In genomic region chr2:3126686-3127278, GRCh38 we compare ENCODE assay signal across 16 cellular contexts.
DNase-seq lines count a peak whose midpoint lies in the region; ATAC-seq, FAIRE-seq and TF ChIP-seq lines count a peak whose summit lies in the region.
"Had no signal": no experiment of that assay in that cellular context is flagged by ENCODE, and none has a peak within 500 bp of the region (broad histone marks: within the 10 kb centered on the region; RNA-seq: fewer than 3 reads in every experiment).

No MANE protein-coding gene starts in this region.

- no peaks in the 10 kb centered on the region for H3K79me2 ChIP-seq in PC-3 (ENCODE audit: low read length)

- CTCF ChIA-PET in activated CD4-positive, alpha-beta memory T cell treated with anti-CD3 and anti-CD28 coated beads for 36 hours (lab: Charles Lee) = no interaction called here
- CTCF ChIA-PET in activated CD4-positive, alpha-beta memory T cell treated with anti-CD3 and anti-CD28 coated beads, Interleukin-2, amount 10 ng/mL, durations not matched to agents 7 days and 5 days (lab: Charles Lee) = no interaction called here
- CTCF ChIA-PET in PC-3 (lab: Charles Lee) = no interaction called here

- no TSS peak for BruUV-seq in PC-3 (replicated peaks; lab: Mats Ljungman, UMichigan)

- no peaks in the 10 kb centered on the region for H3K9me2 ChIP-seq in PC-3 (replicated peaks; ENCODE audit: low read length)

- no peaks in the 10 kb centered on the region for H3F3A ChIP-seq in PC-3 (ENCODE audit: low read length, unreplicated experiment)

- no peak for DNase-seq in activated CD4-positive, alpha-beta memory T cell treated with anti-CD3 and anti-CD28 coated beads for 36 hours
- no peak for DNase-seq in activated CD4-positive, alpha-beta memory T cell treated with anti-CD3 and anti-CD28 coated beads, Interleukin-2, amount 10 ng/mL, durations not matched to agents 7 days and 5 days
- no peak for DNase-seq in PC-3
- DNase-seq in fibroblast of pulmonary artery (ENCODE audit: low read depth) = peak; percentile 20
- no peak for DNase-seq in erythroblast (lab: John Stamatoyannopoulos, UW)
- no peak for DNase-seq in H54 (ENCODE audit: insufficient read length, low spot score)
- DNase-seq: ACHN; amygdala; DMS79 treated with DMSO at 0.1 percent for 48 hours; effector memory CD8-positive, alpha-beta T cell; mucosa of descending colon; NCI-H2029 treated with DMSO at 0.1 percent for 48 hours; small intestine; T1000 had no signal

- H3K9me3 Mint-ChIP-seq in activated CD4-positive, alpha-beta memory T cell treated with anti-CD3 and anti-CD28 coated beads for 36 hours = no peaks in the 10 kb centered on the region
- H3K9me3 Mint-ChIP-seq in activated CD4-positive, alpha-beta memory T cell treated with anti-CD3 and anti-CD28 coated beads, Interleukin-2, amount 10 ng/mL, durations not matched to agents 7 days and 5 days = no peaks in the 10 kb centered on the region
- H3K9me3 Mint-ChIP-seq: effector memory CD8-positive, alpha-beta T cell had no signal

- H3K4me3 Mint-ChIP-seq in activated CD4-positive, alpha-beta memory T cell treated with anti-CD3 and anti-CD28 coated beads for 36 hours = peak overlapping the region; percentile 8
- H3K4me3 Mint-ChIP-seq in activated CD4-positive, alpha-beta memory T cell treated with anti-CD3 and anti-CD28 coated beads, Interleukin-2, amount 10 ng/mL, durations not matched to agents 7 days and 5 days = no peak overlapping the region
- H3K4me3 Mint-ChIP-seq: effector memory CD8-positive, alpha-beta T cell had no signal

- peaks cover 1% of the 10 kb centered on the region for H3K27me3 Mint-ChIP-seq in activated CD4-positive, alpha-beta memory T cell treated with anti-CD3 and anti-CD28 coated beads for 36 hours
- H3K27me3 Mint-ChIP-seq in activated CD4-positive, alpha-beta memory T cell treated with anti-CD3 and anti-CD28 coated beads, Interleukin-2, amount 10 ng/mL, durations not matched to agents 7 days and 5 days = no peaks in the 10 kb centered on the region

- no peak for TF ChIP-seq EP300 in gastroesophageal sphincter (IDR thresholded peaks at IDR 0.05)

- no peak overlapping the region for H3K4me2 ChIP-seq in PC-3 (ENCODE audit: low read length)
- H3K4me2 ChIP-seq in skeletal muscle satellite cell (ENCODE audit: low read length) = peak overlapping the region; percentile 22

- H3K9ac ChIP-seq in PC-3 (ENCODE audit: low read length) = no peak overlapping the region
- no peak overlapping the region for H3K9ac ChIP-seq in skeletal muscle satellite cell (ENCODE audit: low read depth, low read length)

- no peak overlapping the region for H3K27ac Mint-ChIP-seq in activated CD4-positive, alpha-beta memory T cell treated with anti-CD3 and anti-CD28 coated beads for 36 hours
- H3K27ac Mint-ChIP-seq in activated CD4-positive, alpha-beta memory T cell treated with anti-CD3 and anti-CD28 coated beads, Interleukin-2, amount 10 ng/mL, durations not matched to agents 7 days and 5 days = no peak overlapping the region
- H3K27ac Mint-ChIP-seq: effector memory CD8-positive, alpha-beta T cell had no signal

- no peak overlapping the region for H3K4me3 ChIP-seq in PC-3 (ENCODE audit: low read length)
- no peak overlapping the region for H3K4me3 ChIP-seq in fibroblast of pulmonary artery (replicated peaks; ENCODE audit: low read depth, low read length)
- H3K4me3 ChIP-seq in skeletal muscle satellite cell (ENCODE audit: low read length) = no peak overlapping the region
- H3K4me3 ChIP-seq in gastroesophageal sphincter = no peak overlapping the region
- H3K4me3 ChIP-seq: mucosa of descending colon had no signal

- TF ChIP-seq CTCF in PC-3 (conservative IDR thresholded peaks at IDR 0.05; ENCODE audit: low read depth, low read length) (no peak), fibroblast of pulmonary artery (IDR thresholded peaks at IDR 0.05; ENCODE audit: low read length, missing control alignments) (no peak), gastroesophageal sphincter (IDR thresholded peaks at IDR 0.05) (no peak)

- H3K36me3 Mint-ChIP-seq in activated CD4-positive, alpha-beta memory T cell treated with anti-CD3 and anti-CD28 coated beads for 36 hours = no peaks in the 10 kb centered on the region
- H3K36me3 Mint-ChIP-seq in activated CD4-positive, alpha-beta memory T cell treated with anti-CD3 and anti-CD28 coated beads, Interleukin-2, amount 10 ng/mL, durations not matched to agents 7 days and 5 days (ENCODE audit: low read depth) = no peaks in the 10 kb centered on the region

- WGBS in gastroesophageal sphincter (ENCODE audit: low coverage in 1 of 2), 2 donors = 59 to 68% methylated on average over 6 to 10 of the region's 14 CpGs

- ATAC-seq in PC-3 = peak; percentile 24; the same call in 1 of the 2 replicates
- ATAC-seq in gastroesophageal sphincter = no peak
- ATAC-seq: mucosa of descending colon had no signal

- no peaks in the 10 kb centered on the region; the same call in 1 of the 2 replicates for H3K27me3 ChIP-seq in PC-3 (ENCODE audit: low read length)
- H3K27me3 ChIP-seq in skeletal muscle satellite cell (ENCODE audit: control insufficient read depth, insufficient read depth, low read length) = no peaks in the 10 kb centered on the region
- peaks cover 25% of the 10 kb centered on the region for H3K27me3 ChIP-seq in gastroesophageal sphincter

- intact Hi-C loops in activated CD4-positive, alpha-beta memory T cell treated with anti-CD3 and anti-CD28 coated beads for 36 hours (cut with micrococcal nuclease) = no loop called here
- intact Hi-C loops in PC-3 (cut with micrococcal nuclease) = no loop called here

- no peaks in the 10 kb centered on the region for H3K9me3 ChIP-seq in PC-3 (ENCODE audit: low read length)
- no peaks in the 10 kb centered on the region for H3K9me3 ChIP-seq in skeletal muscle satellite cell (replicated peaks; ENCODE audit: low read length)
- no peaks in the 10 kb centered on the region for H3K9me3 ChIP-seq in gastroesophageal sphincter
- H3K9me3 ChIP-seq: mucosa of descending colon had no signal

- no peak overlapping the region for H2AFZ ChIP-seq in PC-3 (ENCODE audit: low read length)

- H4K20me1 ChIP-seq in PC-3 (ENCODE audit: low read length) = no peaks in the 10 kb centered on the region

- H3K4me1 Mint-ChIP-seq in activated CD4-positive, alpha-beta memory T cell treated with anti-CD3 and anti-CD28 coated beads for 36 hours (ENCODE audit: low read depth) = no peaks in the 10 kb centered on the region
- H3K4me1 Mint-ChIP-seq in activated CD4-positive, alpha-beta memory T cell treated with anti-CD3 and anti-CD28 coated beads, Interleukin-2, amount 10 ng/mL, durations not matched to agents 7 days and 5 days = no peaks in the 10 kb centered on the region

- TF ChIP-seq POLR2A in erythroblast (IDR thresholded peaks at IDR 0.05; ENCODE audit: low read length) (no peak), gastroesophageal sphincter (IDR thresholded peaks at IDR 0.05) (no peak), H54 (IDR thresholded peaks at IDR 0.05; ENCODE audit: low read depth, low read length) (no peak)

- FAIRE-seq in H54 (lab: Jason Lieb, UNC) = no peak
- FAIRE-seq: small intestine had no signal

- POLR2A ChIA-PET in activated CD4-positive, alpha-beta memory T cell treated with anti-CD3 and anti-CD28 coated beads for 36 hours (lab: Charles Lee) = interaction anchor here (1.5 kb wide), 1 partner anchor 96 kb away, joined by 5 read pairs; no protein-coding TSS in a partner anchor
- POLR2A ChIA-PET in activated CD4-positive, alpha-beta memory T cell treated with anti-CD3 and anti-CD28 coated beads, Interleukin-2, amount 10 ng/mL, durations not matched to agents 7 days and 5 days (lab: Charles Lee) = no interaction called here
- POLR2A ChIA-PET in PC-3 (lab: Charles Lee; ENCODE audit: unreplicated experiment) = no interaction called here

- H3K4me1 ChIP-seq in PC-3 (ENCODE audit: insufficient read depth, low read length) (no peaks in the 10 kb centered on the region), skeletal muscle satellite cell (ENCODE audit: control insufficient read depth, insufficient read depth, low read length) (no peaks in the 10 kb centered on the region), gastroesophageal sphincter (no peaks in the 10 kb centered on the region)

- H3K27ac ChIP-seq in PC-3 (ENCODE audit: low read length) (no peak overlapping the region), gastroesophageal sphincter (no peak overlapping the region)

- H3K36me3 ChIP-seq in PC-3 (ENCODE audit: low read depth, low read length) = no peaks in the 10 kb centered on the region
- H3K36me3 ChIP-seq in skeletal muscle satellite cell (ENCODE audit: insufficient read depth, low read length) = no peaks in the 10 kb centered on the region
- H3K36me3 ChIP-seq in gastroesophageal sphincter = no peaks in the 10 kb centered on the region
